10 cellular contexts compared by ENCODE assay signal in the genomic region with DNA sequence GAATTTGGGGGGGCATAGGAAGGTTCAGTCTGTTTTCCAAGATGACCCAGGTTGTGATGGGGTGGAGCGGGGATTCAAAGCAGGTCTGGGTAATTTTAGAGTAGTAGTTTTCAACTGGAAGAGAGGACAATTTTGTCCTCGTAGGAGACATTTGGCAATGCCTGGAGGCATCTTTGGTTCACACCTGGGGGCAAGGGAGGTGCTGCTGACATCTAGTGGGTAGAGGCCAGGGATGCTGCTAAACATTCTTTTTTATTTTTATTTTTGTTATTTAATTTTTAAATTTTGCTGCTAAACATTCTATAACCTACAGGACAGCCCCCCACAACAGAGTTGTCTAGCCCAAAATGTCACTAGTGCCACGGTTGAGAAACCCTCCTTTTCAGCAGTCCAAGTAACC. TPM values are rescaled to one million over a fixed set of nuclear protein-coding genes. Genes with fewer than 3 reads are reported as not detected.
DNase-seq lines count a peak whose midpoint lies in the region; ATAC-seq and TF ChIP-seq lines count a peak whose summit lies in the region.
"Had no signal": no experiment of that assay in that cellular context is flagged by ENCODE, and none has a peak within 500 bp of the region (broad histone marks: within the 10 kb centered on the region; RNA-seq: fewer than 3 reads in every experiment).

No MANE protein-coding gene starts in this region.

- H3K4me1 Mint-ChIP-seq in CD8-positive, alpha-beta T cell (ENCODE audit: low read depth): peaks cover 68% of the 10 kb centered on the region
- H3K4me1 Mint-ChIP-seq in MCF 10A (ENCODE audit: insufficient read depth, unreplicated experiment): peaks cover 27% of the 10 kb centered on the region
- peaks cover 55 to 57% of the 10 kb centered on the region in 2 donors for H3K4me1 Mint-ChIP-seq in natural killer cell

- no peaks in the 10 kb centered on the region for H3K36me3 ChIP-seq in CD8-positive, alpha-beta T cell (ENCODE audit: insufficient read depth, low read length)
- peaks cover 3% of the 10 kb centered on the region; the same call in 1 of the 2 replicates for H3K36me3 ChIP-seq in HUES6 (ENCODE audit: control insufficient read depth, insufficient read depth, low read length)
- H3K36me3 ChIP-seq: cardiac muscle cell had no signal

- TF ChIP-seq CTCF in CD8-positive, alpha-beta T cell (IDR thresholded peaks at IDR 0.05): peak; percentile 21
- TF ChIP-seq CTCF in MCF 10A (IDR thresholded peaks at IDR 0.05; ENCODE audit: unreplicated experiment): peak; percentile 15
- peak; percentile 15 for TF ChIP-seq CTCF in natural killer cell (IDR thresholded peaks at IDR 0.05)

- POLR2A ChIA-PET in CD8-positive, alpha-beta T cell (lab: Charles Lee): no interaction called here
- POLR2A ChIA-PET in MCF 10A (lab: Yijun Ruan, JAX): interaction anchor here (1.6 to 15.4 kb wide), 8 partner anchors 9 to 154 kb away, joined by 3 to 213 read pairs (median 12); partner anchors contain the start of genes OFD1, TCEANC and TRAPPC2

- peak overlapping the region; percentile 95 for H3K4me3 Mint-ChIP-seq in CD8-positive, alpha-beta T cell
- H3K4me3 Mint-ChIP-seq in MCF 10A (ENCODE audit: unreplicated experiment) (peak overlapping the region; percentile 84), natural killer cell (peak overlapping the region; percentile 89)

- peak overlapping the region; percentile 98 for H3K27ac Mint-ChIP-seq in CD8-positive, alpha-beta T cell
- peak overlapping the region; percentile 77 for H3K27ac Mint-ChIP-seq in MCF 10A (ENCODE audit: low read depth, unreplicated experiment)
- H3K27ac Mint-ChIP-seq in natural killer cell: peak overlapping the region; percentile 86 to 90

- no peaks in the 10 kb centered on the region for H3K27me3 ChIP-seq in CD8-positive, alpha-beta T cell (ENCODE audit: insufficient read depth, low read length)
- peaks cover 19% of the 10 kb centered on the region for H3K27me3 ChIP-seq in HUES6 (ENCODE audit: control insufficient read depth, insufficient read depth, low read length)

- H3K9me3 ChIP-seq in CD8-positive, alpha-beta T cell (ENCODE audit: low read length): no peaks in the 10 kb centered on the region
- no peaks in the 10 kb centered on the region for H3K9me3 ChIP-seq in HUES6 (ENCODE audit: control insufficient read depth, insufficient read depth, low read depth, low read length)

- peaks cover 34% of the 10 kb centered on the region for H3K4me1 ChIP-seq in CD8-positive, alpha-beta T cell (ENCODE audit: insufficient read depth, low read length)
- peaks cover 41% of the 10 kb centered on the region for H3K4me1 ChIP-seq in HUES6 (ENCODE audit: control insufficient read depth, insufficient read depth, low read length)

- ATAC-seq in CD8-positive, alpha-beta T cell: no peak
- ATAC-seq in natural killer cell: no peak
- ATAC-seq in GM21786 (IDR thresholded peaks at IDR 0.05; ENCODE audit: unreplicated experiment): no peak

- H3K27ac ChIP-seq in CD8-positive, alpha-beta T cell (ENCODE audit: low read depth, low read length): no peak overlapping the region
- H3K27ac ChIP-seq in HUES6 (ENCODE audit: low read depth, low read length): no peak overlapping the region

- CTCF ChIA-PET in CD8-positive, alpha-beta T cell (lab: Charles Lee): interaction anchor here (0.6 to 1.4 kb wide), 2 partner anchors 19 to 44 kb away, joined by 4 to 5 read pairs; partner anchors contain the start of genes OFD1 and TRAPPC2
- CTCF ChIA-PET in MCF 10A (lab: Yijun Ruan, JAX): interaction anchor here (0.7 to 1.1 kb wide), 5 partner anchors 29 to 259 kb away, joined by 3 to 6 read pairs (median 5); no protein-coding TSS in a partner anchor

- BruUV-seq in MCF 10A (replicated peaks; lab: Mats Ljungman, UMichigan): no TSS peak

- peak in 2 of 7 experiments; percentile 20 to 23 for DNase-seq in CD8-positive, alpha-beta T cell
- no peak for DNase-seq in MCF 10A (ENCODE audit: unreplicated experiment)
- no peak for DNase-seq in natural killer cell
- DNase-seq in NCI-H187 (lab: John Stamatoyannopoulos, UW): no peak
- no peak for DNase-seq in posterior vena cava (ENCODE audit: low spot score)
- no peak for DNase-seq in NCI-H2171 (lab: John Stamatoyannopoulos, UW)
- DNase-seq: NCI-H524 had no signal

- intact Hi-C loops in CD8-positive, alpha-beta T cell (cut with DNase I, micrococcal nuclease): no loop called here
- intact Hi-C loops in MCF 10A (cut with micrococcal nuclease) (no loop called here), natural killer cell (cut with micrococcal nuclease) (loop anchor here (10.0 kb wide), 2 partner anchors 606 to 736 kb away; no protein-coding TSS in a partner anchor), posterior vena cava (cut with DNase I) (no loop called here)

- H3K9ac ChIP-seq in HUES6 (ENCODE audit: low read length): no peak overlapping the region

- H3K36me3 Mint-ChIP-seq in CD8-positive, alpha-beta T cell: peaks cover 10% of the 10 kb centered on the region
- H3K36me3 Mint-ChIP-seq in MCF 10A (ENCODE audit: insufficient read depth, unreplicated experiment) (no peaks in the 10 kb centered on the region), natural killer cell (no peaks in the 10 kb centered on the region)

- no peaks in the 10 kb centered on the region for H3K27me3 Mint-ChIP-seq in CD8-positive, alpha-beta T cell (ENCODE audit: low read depth)
- H3K27me3 Mint-ChIP-seq in MCF 10A (ENCODE audit: insufficient read depth, unreplicated experiment): no peaks in the 10 kb centered on the region
- no peaks in the 10 kb centered on the region for H3K27me3 Mint-ChIP-seq in natural killer cell (ENCODE audit: low read depth in 2 of 2)

- no peak overlapping the region for H3K4me3 ChIP-seq in CD8-positive, alpha-beta T cell (ENCODE audit: low read depth, low read length)
- H3K4me3 ChIP-seq in HUES6 (ENCODE audit: low read depth, low read length): peak overlapping the region; percentile 94

- H3K9me3 Mint-ChIP-seq in CD8-positive, alpha-beta T cell: no peaks in the 10 kb centered on the region
- H3K9me3 Mint-ChIP-seq in MCF 10A (ENCODE audit: unreplicated experiment) (no peaks in the 10 kb centered on the region), natural killer cell (no peaks in the 10 kb centered on the region)

RNA-seq across cellular contexts. Expression of gene RAB9A, which starts 1.9 kb away (rescaled TPM):
- total RNA-seq in CD8-positive, alpha-beta T cell: 10 to 100 TPM; 19.4 to 21.5 TPM
- 28.0 and 32.3 TPM in 2 replicates for total RNA-seq in MCF 10A (2022)
- 10 to 100 TPM; 27.0 to 36.9 (median 32.9) TPM for total RNA-seq in natural killer cell
- total RNA-seq in posterior vena cava: 10 to 100 TPM; 16.2 to 19.0 TPM

RNA-seq across cellular contexts. Expression of gene TCEANC, which starts 37.9 kb away (rescaled TPM):
- total RNA-seq in CD8-positive, alpha-beta T cell: 1 to 10 TPM; 8.2 to 9.5 TPM
- total RNA-seq in MCF 10A (2022) (4.0 TPM in 2 replicates), natural killer cell (10 to 100 TPM; 11.2 to 17.8 (median 13.4) TPM), posterior vena cava (1 to 10 TPM; 3.3 to 3.8 TPM)

RNA-seq across cellular contexts. Expression of gene TRAPPC2, which starts 43.6 kb away (rescaled TPM):
- 10 to 100 TPM; 20.5 to 24.6 TPM for total RNA-seq in CD8-positive, alpha-beta T cell
- total RNA-seq in MCF 10A (2022): 16.5 and 21.7 TPM in 2 replicates
- total RNA-seq in natural killer cell: 10 to 100 TPM; 24.2 to 63.3 (median 42.4) TPM
- 10 to 100 TPM; 15.0 to 15.8 TPM for total RNA-seq in posterior vena cava

RNA-seq across cellular contexts. Expression of gene OFD1, which starts 43.7 kb away (rescaled TPM):
- 10 to 100 TPM; 49.2 to 56.7 TPM for total RNA-seq in CD8-positive, alpha-beta T cell
- total RNA-seq in MCF 10A (2022): 44.3 and 44.8 TPM in 2 replicates
- 10 to 100 TPM; 62.8 to 77.6 (median 74.9) TPM for total RNA-seq in natural killer cell
- 10 to 100 TPM; 18.2 to 19.9 TPM for total RNA-seq in posterior vena cava
